34 cellular contexts compared by ENCODE assay signal in genomic region chr11:85798361-85798760, GRCh38. TPM values are rescaled to one million over a fixed set of nuclear protein-coding genes. Genes with fewer than 3 reads are reported as not detected.
"Had no signal": no experiment of that assay in that cellular context is flagged by ENCODE, and none has a peak within 500 bp of the region (broad histone marks: within the 10 kb centered on the region; RNA-seq: fewer than 3 reads in every experiment).

No MANE protein-coding gene starts in this region.

- DNase-seq: activated CD4-positive, alpha-beta memory T cell treated with anti-CD3 and anti-CD28 coated beads, Interleukin-2, amount 10 ng/mL, durations not matched to agents 7 days and 5 days; activated CD4-positive, alpha-beta T cell treated with anti-CD3 and anti-CD28 coated beads for 1 hour; activated CD4-positive, alpha-beta T cell treated with anti-CD3 and anti-CD28 coated beads for 48 hours; activated CD4-positive, CD25-positive, alpha-beta regulatory T cell; activated effector memory CD4-positive, alpha-beta T cell treated with anti-CD3 and anti-CD28 coated beads, Interleukin-2, amount 50 U/mL, for 16 hours; activated naive CD4-positive, alpha-beta T cell; activated naive CD4-positive, alpha-beta T cell treated with anti-CD3 and anti-CD28 coated beads, Interleukin-2, amount 50 U/mL, for 16 hours; activated naive CD8-positive, alpha-beta T cell treated with anti-CD3 and anti-CD28 coated beads for 36 hours; activated T-cell treated with anti-CD3 and anti-CD28 coated beads, Interleukin-2, amount 50 U/mL, for 1 hour; activated T-cell treated with anti-CD3 and anti-CD28 coated beads, Interleukin-2, amount 50 U/mL, for 72 hours; amniotic stem cell; aorta; brain microvascular endothelial cell; Karpas-422; KBM-7; NCI-H1105; NCI-H1417 treated with DMSO at 0.1 percent for 48 hours; NCI-H187 treated with DMSO at 0.1 percent for 48 hours; NCI-H2081; NCI-H2171 treated with DMSO at 0.1 percent for 48 hours; NCI-H2227 treated with DMSO at 0.1 percent for 48 hours; NCI-H446; NCI-H510A treated with DMSO at 0.1 percent for 48 hours; PC-9; Right ventricle myocardium superior; SW 1271; T-helper 1 cell; T-helper 2 cell; T-helper 9 cell; WERI-Rb-1 had no signal

- H3K4me3 Mint-ChIP-seq: activated CD4-positive, alpha-beta memory T cell treated with anti-CD3 and anti-CD28 coated beads, Interleukin-2, amount 10 ng/mL, durations not matched to agents 7 days and 5 days; activated naive CD8-positive, alpha-beta T cell treated with anti-CD3 and anti-CD28 coated beads for 36 hours; activated T-cell treated with anti-CD3 and anti-CD28 coated beads, Interleukin-2, amount 50 U/mL, for 72 hours; activated T-helper 17 cell treated with anti-CD3 and anti-CD28 coated beads, Interleukin-2, amount 50 U/mL, for 72 hours had no signal

- H3K27ac ChIP-seq: brain microvascular endothelial cell, cardiac muscle cell, PC-9, WERI-Rb-1 had no signal

- H3K27me3 Mint-ChIP-seq: activated naive CD8-positive, alpha-beta T cell treated with anti-CD3 and anti-CD28 coated beads for 36 hours; activated T-helper 17 cell treated with anti-CD3 and anti-CD28 coated beads, Interleukin-2, amount 50 U/mL, for 72 hours had no signal

- H3K4me3 ChIP-seq: cardiac muscle cell, PC-9 had no signal

- ATAC-seq: activated T-cell treated with anti-CD3 and anti-CD28 coated beads, Interleukin-2, amount 50 U/mL, for 72 hours; activated T-helper 17 cell treated with anti-CD3 and anti-CD28 coated beads, Interleukin-2, amount 50 U/mL, for 72 hours had no signal

- H3K9me3 Mint-ChIP-seq: activated naive CD8-positive, alpha-beta T cell treated with anti-CD3 and anti-CD28 coated beads for 36 hours; activated T-cell treated with anti-CD3 and anti-CD28 coated beads, Interleukin-2, amount 50 U/mL, for 72 hours; activated T-helper 17 cell treated with anti-CD3 and anti-CD28 coated beads, Interleukin-2, amount 50 U/mL, for 72 hours had no signal

- H3K27ac Mint-ChIP-seq: activated CD4-positive, alpha-beta memory T cell treated with anti-CD3 and anti-CD28 coated beads, Interleukin-2, amount 10 ng/mL, durations not matched to agents 7 days and 5 days; activated naive CD8-positive, alpha-beta T cell treated with anti-CD3 and anti-CD28 coated beads for 36 hours; activated T-cell treated with anti-CD3 and anti-CD28 coated beads, Interleukin-2, amount 50 U/mL, for 72 hours; activated T-helper 17 cell treated with anti-CD3 and anti-CD28 coated beads, Interleukin-2, amount 50 U/mL, for 72 hours had no signal

- H3K27me3 ChIP-seq: brain microvascular endothelial cell had no signal

- H3K4me2 ChIP-seq: PC-9 had no signal

- H3K36me3 ChIP-seq: brain microvascular endothelial cell, cardiac muscle cell, WERI-Rb-1 had no signal

- H2AFZ ChIP-seq: PC-9 had no signal

RNA-seq across cellular contexts. Expression of gene CCDC83, which starts 56.8 kb away (rescaled TPM):
- total RNA-seq: activated CD4-positive, alpha-beta memory T cell treated with anti-CD3 and anti-CD28 coated beads, Interleukin-2, amount 10 ng/mL, durations not matched to agents 7 days and 5 days; activated CD8-positive, alpha-beta memory T cell treated with anti-CD3 and anti-CD28 coated beads for 36 hours; activated naive CD8-positive, alpha-beta T cell treated with anti-CD3 and anti-CD28 coated beads for 36 hours; activated T-cell treated with anti-CD3 and anti-CD28 coated beads, Interleukin-2, amount 50 U/mL, for 72 hours; activated T-helper 17 cell treated with anti-CD3 and anti-CD28 coated beads, Interleukin-2, amount 50 U/mL, for 72 hours; aorta; cardiac muscle cell; MCF 10A; PC-9; Right ventricle myocardium superior had no signal
